Comparison of ENCODE assay signal across 20 cellular contexts in genomic region chr16:84584678-84585077, GRCh38. TPM values are rescaled to one million over a fixed set of nuclear protein-coding genes. Genes with fewer than 3 reads are reported as not detected.
DNase-seq lines count a peak whose midpoint lies in the region; ATAC-seq, FAIRE-seq and TF ChIP-seq lines count a peak whose summit lies in the region.
"Had no signal": no experiment of that assay in that cellular context is flagged by ENCODE, and none has a peak within 500 bp of the region (broad histone marks: within the 10 kb centered on the region; RNA-seq: fewer than 3 reads in every experiment).

No MANE protein-coding gene starts in this region.

- no peak for TF ChIP-seq CTCF in activated B cell treated with CpG ODN at 0.5 μM for 24 hours (IDR thresholded peaks at IDR 0.05)
- no peak for TF ChIP-seq CTCF in dorsolateral prefrontal cortex (IDR thresholded peaks at IDR 0.05 in 54 of 56, conservative IDR thresholded peaks at IDR 0.05 in 2 of 56; ENCODE audit: low read depth in 1 of 56, partially characterized antibody in 56 of 56)

- no peak for ATAC-seq in CD4-positive, CD25-positive, alpha-beta regulatory T cell (ENCODE audit: low read depth in 2 of 2)
- no peak for ATAC-seq in activated B cell treated with CpG ODN at 0.5 μM for 24 hours (ENCODE audit: low read depth)
- ATAC-seq in naive thymus-derived CD8-positive, alpha-beta T cell: no peak
- ATAC-seq: HCT116, Panc1, Right ventricle myocardium inferior had no signal

- no peak overlapping the region for H3K27ac ChIP-seq in CD4-positive, CD25-positive, alpha-beta regulatory T cell (ENCODE audit: insufficient read depth, low read length, poor library complexity, severe bottlenecking)
- peak overlapping the region in 9 of 59 donors; percentile 2 to 79 (median 29) for H3K27ac ChIP-seq in dorsolateral prefrontal cortex
- H3K27ac ChIP-seq: SK-N-MC had no signal

- no peaks in the 10 kb centered on the region for H3K4me1 ChIP-seq in CD4-positive, CD25-positive, alpha-beta regulatory T cell (ENCODE audit: control insufficient read depth, insufficient read depth, low read length, poor library complexity, severe bottlenecking)

- peaks cover 65% of the 10 kb centered on the region for H3K36me3 ChIP-seq in CD4-positive, CD25-positive, alpha-beta regulatory T cell (ENCODE audit: control insufficient read depth, insufficient read depth, low read length)

- H3K4me3 Mint-ChIP-seq in activated CD4-positive, alpha-beta T cell treated with anti-CD3 and anti-CD28 coated beads, Interleukin-2, amount 10 ng/mL, durations not matched to agents 24 days and 14 days: no peak overlapping the region
- H3K4me3 Mint-ChIP-seq in activated CD4-positive, alpha-beta T cell treated with anti-CD3 and anti-CD28 coated beads, Interleukin-2, amount 10 ng/mL, durations not matched to agents 7 days and 5 days: no peak overlapping the region
- H3K4me3 Mint-ChIP-seq in CD4-positive, CD25-positive, alpha-beta regulatory T cell: peak overlapping the region in 2 of 4 donors; percentile 7 to 40
- peak overlapping the region; percentile 28 for H3K4me3 Mint-ChIP-seq in activated B cell treated with CpG ODN at 0.5 μM for 24 hours
- no peak overlapping the region for H3K4me3 Mint-ChIP-seq in naive thymus-derived CD8-positive, alpha-beta T cell

- CTCF ChIA-PET in activated CD4-positive, alpha-beta T cell treated with anti-CD3 and anti-CD28 coated beads, Interleukin-2, amount 10 ng/mL, durations not matched to agents 7 days and 5 days (lab: Charles Lee): interaction anchor here (0.6 to 1.9 kb wide), 7 partner anchors 10 to 96 kb away, joined by 3 to 7 read pairs (median 4); no protein-coding TSS in a partner anchor
- CTCF ChIA-PET in activated B cell treated with CpG ODN at 0.5 μM for 24 hours (lab: Charles Lee): interaction anchor here (1.9 to 4.7 kb wide), 2 partner anchors 37 to 141 kb away, joined by 7 to 20 read pairs; no protein-coding TSS in a partner anchor

- no peaks in the 10 kb centered on the region for H3K27me3 ChIP-seq in CD4-positive, CD25-positive, alpha-beta regulatory T cell (ENCODE audit: control insufficient read depth, insufficient read depth, low read length)
- no peaks in the 10 kb centered on the region for H3K27me3 ChIP-seq in dorsolateral prefrontal cortex

- no peak overlapping the region for H3K4me3 ChIP-seq in CD4-positive, CD25-positive, alpha-beta regulatory T cell (ENCODE audit: low read depth, low read length)
- H3K4me3 ChIP-seq in dorsolateral prefrontal cortex: no peak overlapping the region
- H3K4me3 ChIP-seq: SK-N-MC had no signal

- H3K4me1 Mint-ChIP-seq in activated CD4-positive, alpha-beta T cell treated with anti-CD3 and anti-CD28 coated beads, Interleukin-2, amount 10 ng/mL, durations not matched to agents 24 days and 14 days: peaks cover 33% of the 10 kb centered on the region
- peaks cover 53% of the 10 kb centered on the region for H3K4me1 Mint-ChIP-seq in activated CD4-positive, alpha-beta T cell treated with anti-CD3 and anti-CD28 coated beads, Interleukin-2, amount 10 ng/mL, durations not matched to agents 7 days and 5 days
- H3K4me1 Mint-ChIP-seq in CD4-positive, CD25-positive, alpha-beta regulatory T cell: peaks cover 19 to 47% (median 30%) of the 10 kb centered on the region in 4 donors
- H3K4me1 Mint-ChIP-seq in activated B cell treated with CpG ODN at 0.5 μM for 24 hours: peaks cover 71% of the 10 kb centered on the region
- peaks cover 10 to 56% (median 38%) of the 10 kb centered on the region in 4 donors for H3K4me1 Mint-ChIP-seq in naive thymus-derived CD8-positive, alpha-beta T cell

- POLR2A ChIA-PET in activated CD4-positive, alpha-beta T cell treated with anti-CD3 and anti-CD28 coated beads, Interleukin-2, amount 10 ng/mL, durations not matched to agents 7 days and 5 days (lab: Charles Lee): no interaction called here
- POLR2A ChIA-PET in activated B cell treated with CpG ODN at 0.5 μM for 24 hours (lab: Charles Lee): interaction anchor here (0.7 to 8.4 kb wide), 6 partner anchors 9 to 69 kb away, joined by 3 to 99 read pairs (median 20); no protein-coding TSS in a partner anchor
- POLR2A ChIA-PET in naive thymus-derived CD8-positive, alpha-beta T cell (lab: Charles Lee): interaction anchor here (0.5 to 1.3 kb wide), 5 partner anchors 9 to 34 kb away, joined by 3 to 6 read pairs (median 4); no protein-coding TSS in a partner anchor

- intact Hi-C loops in activated CD4-positive, alpha-beta T cell treated with anti-CD3 and anti-CD28 coated beads, Interleukin-2, amount 10 ng/mL, durations not matched to agents 24 days and 14 days (cut with micrococcal nuclease): no loop called here
- intact Hi-C loops in activated B cell treated with CpG ODN at 0.5 μM for 24 hours (cut with micrococcal nuclease): no loop called here
- intact Hi-C loops in dorsolateral prefrontal cortex (cut with DNase I): loop anchor here in 1 of 2 donors (1.0 kb wide), 1 partner anchor 34 kb away; the partner anchor contains the start of gene COTL1

- no peaks in the 10 kb centered on the region for H3K27me3 Mint-ChIP-seq in activated CD4-positive, alpha-beta T cell treated with anti-CD3 and anti-CD28 coated beads, Interleukin-2, amount 10 ng/mL, durations not matched to agents 24 days and 14 days
- H3K27me3 Mint-ChIP-seq in activated CD4-positive, alpha-beta T cell treated with anti-CD3 and anti-CD28 coated beads, Interleukin-2, amount 10 ng/mL, durations not matched to agents 7 days and 5 days: no peaks in the 10 kb centered on the region
- no peaks in the 10 kb centered on the region for H3K27me3 Mint-ChIP-seq in CD4-positive, CD25-positive, alpha-beta regulatory T cell
- H3K27me3 Mint-ChIP-seq in activated B cell treated with CpG ODN at 0.5 μM for 24 hours: no peaks in the 10 kb centered on the region
- no peaks in the 10 kb centered on the region for H3K27me3 Mint-ChIP-seq in naive thymus-derived CD8-positive, alpha-beta T cell

- no peak for FAIRE-seq in GM19239 (lab: Jason Lieb, UNC)
- FAIRE-seq: GM12891 had no signal

- H3K9me3 ChIP-seq in CD4-positive, CD25-positive, alpha-beta regulatory T cell (ENCODE audit: control insufficient read depth in 2 of 2, low read length in 2 of 2): no peaks in the 10 kb centered on the region

- peak overlapping the region; percentile 16 for H3K27ac Mint-ChIP-seq in activated CD4-positive, alpha-beta T cell treated with anti-CD3 and anti-CD28 coated beads, Interleukin-2, amount 10 ng/mL, durations not matched to agents 24 days and 14 days
- no peak overlapping the region for H3K27ac Mint-ChIP-seq in activated CD4-positive, alpha-beta T cell treated with anti-CD3 and anti-CD28 coated beads, Interleukin-2, amount 10 ng/mL, durations not matched to agents 7 days and 5 days
- peak overlapping the region; percentile 52 to 85 (median 53) for H3K27ac Mint-ChIP-seq in CD4-positive, CD25-positive, alpha-beta regulatory T cell
- H3K27ac Mint-ChIP-seq in activated B cell treated with CpG ODN at 0.5 μM for 24 hours: peak overlapping the region; percentile 91
- H3K27ac Mint-ChIP-seq in naive thymus-derived CD8-positive, alpha-beta T cell: peak overlapping the region in 7 of 10 donors; percentile 43 to 80 (median 75)

- no peaks in the 10 kb centered on the region for H3K9me3 Mint-ChIP-seq in activated CD4-positive, alpha-beta T cell treated with anti-CD3 and anti-CD28 coated beads, Interleukin-2, amount 10 ng/mL, durations not matched to agents 24 days and 14 days
- no peaks in the 10 kb centered on the region for H3K9me3 Mint-ChIP-seq in activated CD4-positive, alpha-beta T cell treated with anti-CD3 and anti-CD28 coated beads, Interleukin-2, amount 10 ng/mL, durations not matched to agents 7 days and 5 days
- peaks cover 0 to 3% (median 0%) of the 10 kb centered on the region in 7 donors for H3K9me3 Mint-ChIP-seq in CD4-positive, CD25-positive, alpha-beta regulatory T cell
- H3K9me3 Mint-ChIP-seq in activated B cell treated with CpG ODN at 0.5 μM for 24 hours: no peaks in the 10 kb centered on the region
- no peaks in the 10 kb centered on the region for H3K9me3 Mint-ChIP-seq in naive thymus-derived CD8-positive, alpha-beta T cell

- DNase-seq in activated CD4-positive, alpha-beta T cell treated with anti-CD3 and anti-CD28 coated beads, Interleukin-2, amount 10 ng/mL, durations not matched to agents 24 days and 14 days: no peak
- DNase-seq in activated CD4-positive, alpha-beta T cell treated with anti-CD3 and anti-CD28 coated beads, Interleukin-2, amount 10 ng/mL, durations not matched to agents 7 days and 5 days: no peak
- no peak for DNase-seq in CD4-positive, CD25-positive, alpha-beta regulatory T cell
- no peak for DNase-seq in activated B cell treated with CpG ODN at 0.5 μM for 24 hours
- no peak for DNase-seq in naive thymus-derived CD8-positive, alpha-beta T cell
- no peak for DNase-seq in GM19239 (ENCODE audit: insufficient read length, low spot score)
- no peak for DNase-seq in NCI-H526 treated with DMSO at 0.1 percent for 48 hours (lab: John Stamatoyannopoulos, UW)
- no peak for DNase-seq in dorsolateral prefrontal cortex
- DNase-seq: 8988T, DMS79, KBM-7, NCI-H1092, NCI-H1694, NCI-H345, NCI-H748 treated with DMSO at 0.1 percent for 48 hours had no signal

- peaks cover 56% of the 10 kb centered on the region for H3K36me3 Mint-ChIP-seq in activated CD4-positive, alpha-beta T cell treated with anti-CD3 and anti-CD28 coated beads, Interleukin-2, amount 10 ng/mL, durations not matched to agents 24 days and 14 days (ENCODE audit: low read depth)
- peaks cover 63% of the 10 kb centered on the region for H3K36me3 Mint-ChIP-seq in activated CD4-positive, alpha-beta T cell treated with anti-CD3 and anti-CD28 coated beads, Interleukin-2, amount 10 ng/mL, durations not matched to agents 7 days and 5 days (ENCODE audit: low read depth)
- H3K36me3 Mint-ChIP-seq in CD4-positive, CD25-positive, alpha-beta regulatory T cell: peaks cover 17% of the 10 kb centered on the region
- H3K36me3 Mint-ChIP-seq in activated B cell treated with CpG ODN at 0.5 μM for 24 hours (ENCODE audit: low read depth): peaks cover 57% of the 10 kb centered on the region
- H3K36me3 Mint-ChIP-seq in naive thymus-derived CD8-positive, alpha-beta T cell: peaks cover 0 to 67% (median 7%) of the 10 kb centered on the region in 3 donors

RNA-seq across cellular contexts. Expression of gene COTL1, which starts 33.2 kb away (rescaled TPM):
- total RNA-seq in activated CD4-positive, alpha-beta T cell treated with anti-CD3 and anti-CD28 coated beads, Interleukin-2, amount 10 ng/mL, durations not matched to agents 24 days and 14 days: 470 and 474 TPM in 2 replicates
- 100 to 1,000 TPM; 780 to 845 TPM for total RNA-seq in activated CD4-positive, alpha-beta T cell treated with anti-CD3 and anti-CD28 coated beads, Interleukin-2, amount 10 ng/mL, durations not matched to agents 7 days and 5 days
- total RNA-seq in CD4-positive, CD25-positive, alpha-beta regulatory T cell: 353 TPM
- polyA plus RNA-seq in CD4-positive, CD25-positive, alpha-beta regulatory T cell: 100 to 1,000 TPM; 450 to 761 (median 584) TPM
- total RNA-seq in activated B cell treated with CpG ODN at 0.5 μM for 24 hours (487 and 525 TPM in 2 replicates), dorsolateral prefrontal cortex (100 to 1,000 TPM in 6 of 120 experiments, 10 to 100 TPM in 114; 43.3 to 111 (median 76.2) TPM)
- 100 to 1,000 TPM in 1 of 2 experiments, 10 to 100 TPM in 1; 99.1 to 101 TPM for total RNA-seq in naive thymus-derived CD8-positive, alpha-beta T cell
- polyA plus RNA-seq in naive thymus-derived CD8-positive, alpha-beta T cell: 100 to 1,000 TPM; 341 to 512 (median 425) TPM
